1 cellular context compared by ENCODE assay signal in genomic region chr2:111633643-111634042, GRCh38.
TF ChIP-seq lines count a peak whose summit lies in the region.

No MANE protein-coding gene starts in this region.

TF ChIP-seq in HepG2, 621 proteins besides CTCF, POLR2A, EP300 and RAD21:
- TF ChIP-seq ZNF407 (CRISPR knock-in tag; IDR thresholded peaks at IDR 0.05; ENCODE audit: not compliant biosample characterization) = no peak
- TF ChIP-seq ZNF207 (IDR thresholded peaks at IDR 0.05; ENCODE audit: borderline replicate concordance) = no peak
